31 cellular contexts compared by ENCODE assay signal in the genomic region with DNA sequence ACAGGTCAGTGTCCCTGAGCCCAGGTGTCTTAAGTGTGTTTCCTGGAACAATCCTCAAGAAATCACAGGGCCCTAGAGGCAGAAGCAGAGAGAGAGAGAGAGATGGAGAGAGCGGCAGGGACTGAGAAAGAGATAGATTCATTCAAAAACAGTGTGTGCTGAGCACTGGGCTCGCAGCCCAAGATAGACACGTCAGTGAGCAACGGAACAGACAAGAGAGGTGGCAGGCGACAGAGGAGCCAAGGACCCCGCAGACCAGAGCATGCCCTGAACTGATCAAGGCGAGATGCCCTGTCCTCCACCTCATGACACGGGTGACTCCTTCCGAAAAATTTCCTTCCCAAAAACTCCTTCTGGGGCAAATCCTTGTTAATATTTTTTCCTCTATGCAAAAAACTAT.
"Had no signal": no experiment of that assay in that cellular context is flagged by ENCODE, and none has a peak within 500 bp of the region (broad histone marks: within the 10 kb centered on the region; RNA-seq: fewer than 3 reads in every experiment).

No MANE protein-coding gene starts in this region.

- H3K27me3 Mint-ChIP-seq: activated CD4-positive, alpha-beta T cell treated with anti-CD3 and anti-CD28 coated beads, Interleukin-2, amount 10 ng/mL, durations not matched to agents 24 days and 14 days; activated CD8-positive, alpha-beta memory T cell treated with anti-CD3 and anti-CD28 coated beads, Interleukin-2, amount 10 ng/mL, durations not matched to agents 7 days and 5 days; activated naive CD8-positive, alpha-beta T cell treated with anti-CD3 and anti-CD28 coated beads, Interleukin-2, amount 10 ng/mL, durations not matched to agents 7 days and 5 days had no signal

- ATAC-seq: activated CD4-positive, alpha-beta T cell treated with anti-CD3 and anti-CD28 coated beads for 36 hours; activated CD8-positive, alpha-beta memory T cell treated with anti-CD3 and anti-CD28 coated beads, Interleukin-2, amount 10 ng/mL, durations not matched to agents 7 days and 5 days; activated CD8-positive, alpha-beta T cell treated with anti-CD3 and anti-CD28 coated beads, Interleukin-2, amount 10 ng/mL, durations not matched to agents 7 days and 5 days; activated naive CD4-positive, alpha-beta T cell treated with anti-CD3 and anti-CD28 coated beads, Interleukin-2, amount 50 U/mL, for 72 hours; esophagus mucosa; foreskin keratinocyte; gastrocnemius medialis; heart left ventricle; T-helper 17 cell had no signal

- H3K36me3 Mint-ChIP-seq: activated CD4-positive, alpha-beta memory T cell treated with anti-CD3 and anti-CD28 coated beads for 36 hours; activated CD8-positive, alpha-beta memory T cell treated with anti-CD3 and anti-CD28 coated beads, Interleukin-2, amount 10 ng/mL, durations not matched to agents 7 days and 5 days; activated naive CD4-positive, alpha-beta T cell treated with anti-CD3 and anti-CD28 coated beads, Interleukin-2, amount 10 ng/mL, durations not matched to agents 7 days and 5 days; activated naive CD4-positive, alpha-beta T cell treated with anti-CD3 and anti-CD28 coated beads, Interleukin-2, amount 50 U/mL, for 72 hours; activated naive CD8-positive, alpha-beta T cell treated with anti-CD3 and anti-CD28 coated beads, Interleukin-2, amount 10 ng/mL, durations not matched to agents 7 days and 5 days had no signal

- H3K4me1 Mint-ChIP-seq: activated CD4-positive, alpha-beta T cell treated with anti-CD3 and anti-CD28 coated beads for 36 hours; activated CD4-positive, alpha-beta T cell treated with anti-CD3 and anti-CD28 coated beads, Interleukin-2, amount 10 ng/mL, durations not matched to agents 24 days and 14 days; activated CD8-positive, alpha-beta memory T cell treated with anti-CD3 and anti-CD28 coated beads, Interleukin-2, amount 10 ng/mL, durations not matched to agents 7 days and 5 days; activated naive CD4-positive, alpha-beta T cell treated with anti-CD3 and anti-CD28 coated beads, Interleukin-2, amount 10 ng/mL, durations not matched to agents 7 days and 5 days; activated naive CD8-positive, alpha-beta T cell treated with anti-CD3 and anti-CD28 coated beads, Interleukin-2, amount 10 ng/mL, durations not matched to agents 7 days and 5 days; T-helper 17 cell had no signal

- H3K27me3 ChIP-seq: ascending aorta, brain microvascular endothelial cell had no signal

- H3K4me3 ChIP-seq: ascending aorta, gastrocnemius medialis, heart left ventricle had no signal

- H3K27ac ChIP-seq: ascending aorta, brain microvascular endothelial cell, foreskin keratinocyte, gastrocnemius medialis, heart left ventricle had no signal

- H3K4me1 ChIP-seq: ascending aorta, gastrocnemius medialis, heart left ventricle had no signal

- FAIRE-seq: bronchial epithelial cell, colon had no signal

- H3K27ac Mint-ChIP-seq: activated CD4-positive, alpha-beta memory T cell treated with anti-CD3 and anti-CD28 coated beads for 36 hours; activated CD4-positive, alpha-beta T cell treated with anti-CD3 and anti-CD28 coated beads for 36 hours; activated CD4-positive, alpha-beta T cell treated with anti-CD3 and anti-CD28 coated beads, Interleukin-2, amount 10 ng/mL, durations not matched to agents 24 days and 14 days; activated CD8-positive, alpha-beta memory T cell treated with anti-CD3 and anti-CD28 coated beads, Interleukin-2, amount 10 ng/mL, durations not matched to agents 7 days and 5 days; activated CD8-positive, alpha-beta T cell treated with anti-CD3 and anti-CD28 coated beads, Interleukin-2, amount 10 ng/mL, durations not matched to agents 7 days and 5 days; activated naive CD4-positive, alpha-beta T cell treated with anti-CD3 and anti-CD28 coated beads, Interleukin-2, amount 10 ng/mL, durations not matched to agents 7 days and 5 days; activated naive CD4-positive, alpha-beta T cell treated with anti-CD3 and anti-CD28 coated beads, Interleukin-2, amount 50 U/mL, for 72 hours; activated naive CD8-positive, alpha-beta T cell treated with anti-CD3 and anti-CD28 coated beads, Interleukin-2, amount 10 ng/mL, durations not matched to agents 7 days and 5 days; activated T-helper 1 cell treated with anti-CD3 and anti-CD28 coated beads, Interleukin-12 subunit alpha, Interleukin-12 subunit beta, Interleukin-2, Interleukin-4 antibody, amounts not matched to agents 30 ng/mL and 10 ng/mL and 1 ng/mL, durations not matched to agents 14 hours and 24 hours and 36 hours; activated T-helper 2 cell treated with anti-CD3 and anti-CD28 coated beads, Interferon-gamma antibody, Interleukin-2, Interleukin-4, amounts not matched to agents 10 μg/mL and 5 μg/mL and 100 μg/mL, durations not matched to agents 14 hours and 24 hours and 36 hours; T-helper 17 cell; T-helper 2 cell treated with Interferon-gamma antibody and Interleukin-4, amounts not matched to agents 5 μg/mL and 100 μg/mL, for 36 hours had no signal

- DNase-seq: activated CD4-positive, alpha-beta memory T cell treated with anti-CD3 and anti-CD28 coated beads for 36 hours; activated CD4-positive, alpha-beta T cell treated with anti-CD3 and anti-CD28 coated beads for 36 hours; activated CD4-positive, alpha-beta T cell treated with anti-CD3 and anti-CD28 coated beads, Interleukin-2, amount 10 ng/mL, durations not matched to agents 24 days and 14 days; activated CD4-positive, CD25-positive, alpha-beta regulatory T cell; activated CD4-positive, CD25-positive, alpha-beta regulatory T cell treated with anti-CD3 and anti-CD28 coated beads, Interleukin-2, amount 50 U/mL, for 72 hours; activated CD8-positive, alpha-beta memory T cell treated with anti-CD3 and anti-CD28 coated beads, Interleukin-2, amount 10 ng/mL, durations not matched to agents 7 days and 5 days; activated CD8-positive, alpha-beta memory T cell treated with anti-CD3 and anti-CD28 coated beads, Interleukin-2, amount 50 U/mL, for 4 hours; activated CD8-positive, alpha-beta T cell treated with anti-CD3 and anti-CD28 coated beads, Interleukin-2, amount 10 ng/mL, durations not matched to agents 7 days and 5 days; activated effector memory CD4-positive, alpha-beta T cell treated with anti-CD3 and anti-CD28 coated beads, Interleukin-2, amount 50 U/mL, for 16 hours; activated naive CD4-positive, alpha-beta T cell; activated naive CD4-positive, alpha-beta T cell treated with anti-CD3 and anti-CD28 coated beads, Interleukin-2, amount 10 ng/mL, durations not matched to agents 7 days and 5 days; activated naive CD8-positive, alpha-beta T cell treated with anti-CD3 and anti-CD28 coated beads, Interleukin-2, amount 10 ng/mL, durations not matched to agents 7 days and 5 days; activated T-cell treated with anti-CD3 and anti-CD28 coated beads, Interleukin-2, amount 50 U/mL, for 1 hour; activated T-cell treated with anti-CD3 and anti-CD28 coated beads, Interleukin-2, amount 50 U/mL, for 48 hours; brain microvascular endothelial cell; effector CD8-positive, alpha-beta T cell; foreskin keratinocyte; gastrocnemius medialis; glutamatergic neuron; heart left ventricle; T-helper 1 cell; T-helper 17 cell; T1000 had no signal

- H3K36me3 ChIP-seq: ascending aorta, brain microvascular endothelial cell, gastrocnemius medialis, heart left ventricle had no signal

- H3K9me3 ChIP-seq: ascending aorta, gastrocnemius medialis had no signal

- H3K4me3 Mint-ChIP-seq: activated CD4-positive, alpha-beta memory T cell treated with anti-CD3 and anti-CD28 coated beads for 36 hours; activated CD4-positive, alpha-beta T cell treated with anti-CD3 and anti-CD28 coated beads for 36 hours; activated CD4-positive, alpha-beta T cell treated with anti-CD3 and anti-CD28 coated beads, Interleukin-2, amount 10 ng/mL, durations not matched to agents 24 days and 14 days; activated CD8-positive, alpha-beta memory T cell treated with anti-CD3 and anti-CD28 coated beads, Interleukin-2, amount 10 ng/mL, durations not matched to agents 7 days and 5 days; activated CD8-positive, alpha-beta T cell treated with anti-CD3 and anti-CD28 coated beads, Interleukin-2, amount 10 ng/mL, durations not matched to agents 7 days and 5 days; activated naive CD4-positive, alpha-beta T cell treated with anti-CD3 and anti-CD28 coated beads, Interleukin-2, amount 10 ng/mL, durations not matched to agents 7 days and 5 days; activated naive CD8-positive, alpha-beta T cell treated with anti-CD3 and anti-CD28 coated beads, Interleukin-2, amount 10 ng/mL, durations not matched to agents 7 days and 5 days; activated T-helper 1 cell treated with anti-CD3 and anti-CD28 coated beads, Interleukin-12 subunit alpha, Interleukin-12 subunit beta, Interleukin-2, Interleukin-4 antibody, amounts not matched to agents 30 ng/mL and 10 ng/mL and 1 ng/mL, durations not matched to agents 14 hours and 24 hours and 36 hours; T-helper 17 cell; T-helper 2 cell treated with Interferon-gamma antibody and Interleukin-4, amounts not matched to agents 5 μg/mL and 100 μg/mL, for 36 hours had no signal

- H3K9me3 Mint-ChIP-seq: activated CD4-positive, alpha-beta memory T cell treated with anti-CD3 and anti-CD28 coated beads for 36 hours; activated CD4-positive, alpha-beta T cell treated with anti-CD3 and anti-CD28 coated beads, Interleukin-2, amount 10 ng/mL, durations not matched to agents 24 days and 14 days; activated naive CD4-positive, alpha-beta T cell treated with anti-CD3 and anti-CD28 coated beads, Interleukin-2, amount 10 ng/mL, durations not matched to agents 7 days and 5 days; activated naive CD4-positive, alpha-beta T cell treated with anti-CD3 and anti-CD28 coated beads, Interleukin-2, amount 50 U/mL, for 72 hours; activated naive CD8-positive, alpha-beta T cell treated with anti-CD3 and anti-CD28 coated beads, Interleukin-2, amount 10 ng/mL, durations not matched to agents 7 days and 5 days; activated T-helper 1 cell treated with anti-CD3 and anti-CD28 coated beads, Interleukin-12 subunit alpha, Interleukin-12 subunit beta, Interleukin-2, Interleukin-4 antibody, amounts not matched to agents 30 ng/mL and 10 ng/mL and 1 ng/mL, durations not matched to agents 14 hours and 24 hours and 36 hours; activated T-helper 2 cell treated with anti-CD3 and anti-CD28 coated beads, Interferon-gamma antibody, Interleukin-2, Interleukin-4, amounts not matched to agents 10 μg/mL and 5 μg/mL and 100 μg/mL, durations not matched to agents 14 hours and 24 hours and 36 hours; T-helper 2 cell treated with Interferon-gamma antibody and Interleukin-4, amounts not matched to agents 5 μg/mL and 100 μg/mL, for 36 hours had no signal
